34 cellular contexts compared by ENCODE assay signal in genomic region chr1:245691897-245692296, GRCh38.
"Had no signal": no experiment of that assay in that cellular context is flagged by ENCODE, and none has a peak within 500 bp of the region (broad histone marks: within the 10 kb centered on the region; RNA-seq: fewer than 3 reads in every experiment).

No MANE protein-coding gene starts in this region.

- FAIRE-seq: astrocyte, TTC549 had no signal

- H3K4me3 ChIP-seq: adrenal gland, body of pancreas, breast epithelium had no signal

- H3K9me3 Mint-ChIP-seq: activated CD4-positive, alpha-beta memory T cell treated with anti-CD3 and anti-CD28 coated beads for 36 hours; activated CD4-positive, alpha-beta T cell treated with anti-CD3 and anti-CD28 coated beads, Interleukin-2, amount 10 ng/mL, durations not matched to agents 24 days and 14 days; activated CD8-positive, alpha-beta T cell treated with anti-CD3 and anti-CD28 coated beads for 36 hours; activated naive CD4-positive, alpha-beta T cell treated with anti-CD3 and anti-CD28 coated beads, Interleukin-2, amount 50 U/mL, for 72 hours; activated naive CD8-positive, alpha-beta T cell treated with anti-CD3 and anti-CD28 coated beads for 36 hours; activated T-cell treated with anti-CD3 and anti-CD28 coated beads, Interleukin-2, amount 50 U/mL, for 4 hours; activated T-cell treated with anti-CD3 and anti-CD28 coated beads, Interleukin-2, amount 50 U/mL, for 72 hours; activated T-helper 1 cell treated with anti-CD3 and anti-CD28 coated beads, Interleukin-12 subunit alpha, Interleukin-12 subunit beta, Interleukin-2, Interleukin-4 antibody, amounts not matched to agents 30 ng/mL and 10 ng/mL and 1 ng/mL, durations not matched to agents 14 hours and 24 hours and 36 hours; activated T-helper 17 cell treated with anti-CD3 and anti-CD28 coated beads, Interleukin-2, amount 50 U/mL, for 72 hours; T-helper 1 cell treated with Interleukin-12 subunit alpha and Interleukin-12 subunit beta and Interleukin-4 antibody, amounts not matched to agents 30 μg/mL and 1 μg/mL, for 36 hours; T-helper 2 cell treated with Interferon-gamma antibody and Interleukin-4, amounts not matched to agents 5 μg/mL and 100 μg/mL, for 36 hours had no signal

- H3K36me3 Mint-ChIP-seq: activated CD4-positive, alpha-beta memory T cell treated with anti-CD3 and anti-CD28 coated beads for 36 hours; activated naive CD4-positive, alpha-beta T cell treated with anti-CD3 and anti-CD28 coated beads, Interleukin-2, amount 50 U/mL, for 72 hours; activated naive CD8-positive, alpha-beta T cell treated with anti-CD3 and anti-CD28 coated beads for 36 hours had no signal

- DNase-seq: activated B cell treated with CpG ODN at 0.5 μM for 24 hours; activated CD4-positive, alpha-beta memory T cell treated with anti-CD3 and anti-CD28 coated beads for 36 hours; activated CD4-positive, alpha-beta T cell treated with anti-CD3 and anti-CD28 coated beads for 4 hours; activated CD4-positive, alpha-beta T cell treated with anti-CD3 and anti-CD28 coated beads, Interleukin-2, amount 10 ng/mL, durations not matched to agents 24 days and 14 days; activated CD4-positive, alpha-beta T cell treated with anti-CD3 and anti-CD28 coated beads, Interleukin-2, amount 50 U/mL, for 1 hour; activated CD4-positive, alpha-beta T cell treated with anti-CD3 and anti-CD28 coated beads, Interleukin-2, amount 50 U/mL, for 4 hours; activated CD4-positive, CD25-positive, alpha-beta regulatory T cell treated with anti-CD3 and anti-CD28 coated beads, Interleukin-2, amount 50 U/mL, for 72 hours; activated CD8-positive, alpha-beta memory T cell treated with anti-CD3 and anti-CD28 coated beads, Interleukin-2, amount 50 U/mL, for 4 hours; activated CD8-positive, alpha-beta T cell treated with anti-CD3 and anti-CD28 coated beads for 36 hours; activated gamma-delta T cell treated with Interleukin-2 at 50 U/mL for 16 hours; activated naive CD4-positive, alpha-beta T cell; activated naive CD4-positive, alpha-beta T cell treated with anti-CD3 and anti-CD28 coated beads for 36 hours; activated naive CD4-positive, alpha-beta T cell treated with anti-CD3 and anti-CD28 coated beads, Interleukin-2, amount 50 U/mL, for 16 hours; activated naive CD8-positive, alpha-beta T cell treated with anti-CD3 and anti-CD28 coated beads for 36 hours; activated T-cell treated with anti-CD3 and anti-CD28 coated beads for 4 hours; activated T-cell treated with anti-CD3 and anti-CD28 coated beads, Interleukin-2, amount 50 U/mL, for 1 hour; activated T-cell treated with anti-CD3 and anti-CD28 coated beads, Interleukin-2, amount 50 U/mL, for 4 hours; activated T-cell treated with anti-CD3 and anti-CD28 coated beads, Interleukin-2, amount 50 U/mL, for 72 hours; adrenal gland; amniotic stem cell; body of pancreas; brain microvascular endothelial cell; central memory CD4-positive, alpha-beta T cell; T-helper 2 cell; T-helper 9 cell had no signal

- H3K27me3 Mint-ChIP-seq: activated T-helper 17 cell treated with anti-CD3 and anti-CD28 coated beads, Interleukin-2, amount 50 U/mL, for 72 hours had no signal

- H3K4me3 Mint-ChIP-seq: activated B cell treated with CpG ODN at 0.5 μM for 24 hours; activated CD4-positive, alpha-beta memory T cell treated with anti-CD3 and anti-CD28 coated beads for 36 hours; activated CD4-positive, alpha-beta T cell treated with anti-CD3 and anti-CD28 coated beads, Interleukin-2, amount 10 ng/mL, durations not matched to agents 24 days and 14 days; activated CD8-positive, alpha-beta T cell treated with anti-CD3 and anti-CD28 coated beads for 36 hours; activated naive CD4-positive, alpha-beta T cell treated with anti-CD3 and anti-CD28 coated beads for 36 hours; activated naive CD8-positive, alpha-beta T cell treated with anti-CD3 and anti-CD28 coated beads for 36 hours; activated T-cell treated with anti-CD3 and anti-CD28 coated beads, Interleukin-2, amount 50 U/mL, for 4 hours; activated T-cell treated with anti-CD3 and anti-CD28 coated beads, Interleukin-2, amount 50 U/mL, for 72 hours; activated T-helper 1 cell treated with anti-CD3 and anti-CD28 coated beads, Interleukin-12 subunit alpha, Interleukin-12 subunit beta, Interleukin-2, Interleukin-4 antibody, amounts not matched to agents 30 ng/mL and 10 ng/mL and 1 ng/mL, durations not matched to agents 14 hours and 24 hours and 36 hours; activated T-helper 17 cell treated with anti-CD3 and anti-CD28 coated beads, Interleukin-2, amount 50 U/mL, for 72 hours; T-helper 1 cell treated with Interleukin-12 subunit alpha and Interleukin-12 subunit beta and Interleukin-4 antibody, amounts not matched to agents 30 μg/mL and 1 μg/mL, for 36 hours; T-helper 2 cell treated with Interferon-gamma antibody and Interleukin-4, amounts not matched to agents 5 μg/mL and 100 μg/mL, for 36 hours had no signal

- H3K27ac Mint-ChIP-seq: activated B cell treated with CpG ODN at 0.5 μM for 24 hours; activated CD4-positive, alpha-beta memory T cell treated with anti-CD3 and anti-CD28 coated beads for 36 hours; activated CD4-positive, alpha-beta T cell treated with anti-CD3 and anti-CD28 coated beads, Interleukin-2, amount 10 ng/mL, durations not matched to agents 24 days and 14 days; activated CD8-positive, alpha-beta T cell treated with anti-CD3 and anti-CD28 coated beads for 36 hours; activated naive CD4-positive, alpha-beta T cell treated with anti-CD3 and anti-CD28 coated beads for 36 hours; activated naive CD4-positive, alpha-beta T cell treated with anti-CD3 and anti-CD28 coated beads, Interleukin-2, amount 50 U/mL, for 72 hours; activated naive CD8-positive, alpha-beta T cell treated with anti-CD3 and anti-CD28 coated beads for 36 hours; activated T-cell treated with anti-CD3 and anti-CD28 coated beads, Interleukin-2, amount 50 U/mL, for 72 hours; activated T-helper 1 cell treated with anti-CD3 and anti-CD28 coated beads, Interleukin-12 subunit alpha, Interleukin-12 subunit beta, Interleukin-2, Interleukin-4 antibody, amounts not matched to agents 30 ng/mL and 10 ng/mL and 1 ng/mL, durations not matched to agents 14 hours and 24 hours and 36 hours; activated T-helper 17 cell treated with anti-CD3 and anti-CD28 coated beads, Interleukin-2, amount 50 U/mL, for 72 hours; T-helper 1 cell treated with Interleukin-12 subunit alpha and Interleukin-12 subunit beta and Interleukin-4 antibody, amounts not matched to agents 30 μg/mL and 1 μg/mL, for 36 hours; T-helper 2 cell treated with Interferon-gamma antibody and Interleukin-4, amounts not matched to agents 5 μg/mL and 100 μg/mL, for 36 hours had no signal

- H3K27me3 ChIP-seq: adrenal gland, body of pancreas, brain microvascular endothelial cell, breast epithelium had no signal

- H3K36me3 ChIP-seq: adrenal gland, brain microvascular endothelial cell, breast epithelium had no signal

- ATAC-seq: activated CD8-positive, alpha-beta T cell treated with anti-CD3 and anti-CD28 coated beads for 36 hours; activated naive CD4-positive, alpha-beta T cell treated with anti-CD3 and anti-CD28 coated beads, Interleukin-2, amount 50 U/mL, for 72 hours; activated T-cell treated with anti-CD3 and anti-CD28 coated beads, Interleukin-2, amount 50 U/mL, for 4 hours; activated T-cell treated with anti-CD3 and anti-CD28 coated beads, Interleukin-2, amount 50 U/mL, for 72 hours; activated T-helper 17 cell treated with anti-CD3 and anti-CD28 coated beads, Interleukin-2, amount 50 U/mL, for 72 hours; body of pancreas had no signal

- H3K4me1 Mint-ChIP-seq: activated CD4-positive, alpha-beta T cell treated with anti-CD3 and anti-CD28 coated beads, Interleukin-2, amount 10 ng/mL, durations not matched to agents 24 days and 14 days; activated naive CD8-positive, alpha-beta T cell treated with anti-CD3 and anti-CD28 coated beads for 36 hours; activated T-helper 17 cell treated with anti-CD3 and anti-CD28 coated beads, Interleukin-2, amount 50 U/mL, for 72 hours had no signal

- H3K27ac ChIP-seq: adrenal gland, body of pancreas, brain microvascular endothelial cell, breast epithelium, VCaP had no signal

- H3K9me3 ChIP-seq: adrenal gland, body of pancreas had no signal

- H3K4me1 ChIP-seq: adrenal gland, body of pancreas, breast epithelium had no signal
